8 cellular contexts compared by ENCODE assay signal in the genomic region with DNA sequence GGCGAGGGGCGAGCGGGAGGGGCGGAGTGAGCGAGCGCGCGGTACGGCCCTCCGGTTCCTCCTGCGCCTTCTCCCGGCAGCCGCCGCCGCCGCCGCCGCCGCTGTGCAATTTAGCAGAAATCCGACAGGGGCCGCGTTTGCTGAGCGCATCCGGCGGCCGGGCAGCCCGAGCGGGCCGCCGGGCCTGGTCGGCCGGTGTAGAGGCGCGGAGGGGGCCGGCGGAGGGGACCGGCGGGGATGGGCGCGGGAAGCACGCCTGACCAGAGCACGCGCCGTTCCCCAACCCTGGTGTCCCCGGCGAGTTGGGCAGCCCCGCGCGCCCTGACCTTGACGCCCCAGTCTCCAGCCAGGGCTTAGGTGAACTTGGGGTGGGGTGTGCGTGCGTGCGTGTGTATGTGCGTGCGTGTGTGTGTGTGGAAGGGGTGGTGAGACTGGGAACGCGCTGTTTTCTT.
DNase-seq lines count a peak whose midpoint lies in the region; ATAC-seq and TF ChIP-seq lines count a peak whose summit lies in the region.

No MANE protein-coding gene starts in this region.

- H3K36me3 ChIP-seq in adrenal gland (replicated peaks in 1 of 2) (no peaks in the 10 kb centered on the region), psoas muscle (ENCODE audit: insufficient read depth in 1 of 2, low read depth in 1 of 2) (no peaks in the 10 kb centered on the region)

- H3K27me3 Mint-ChIP-seq in activated CD4-positive, alpha-beta T cell treated with anti-CD3 and anti-CD28 coated beads for 36 hours, result peaks cover 63% of the 10 kb centered on the region

- intact Hi-C loops in activated CD4-positive, alpha-beta T cell treated with anti-CD3 and anti-CD28 coated beads for 36 hours (cut with DNase I, micrococcal nuclease), result loop anchor here (1.0 to 10.0 kb wide), 7 partner anchors 147 to 1125 kb away; a partner anchor contains a TSS
- intact Hi-C loops in adrenal gland (cut with DNase I) (loop anchor here in 1 of 2 donors (10.0 kb wide), 1 partner anchor 177 kb away; no protein-coding TSS in a partner anchor), right cardiac atrium (cut with DNase I) (loop anchor here in 3 of 4 donors (5.0 to 10.0 kb wide), 3 partner anchors 180 to 425 kb away; no protein-coding TSS in a partner anchor), psoas muscle (cut with DNase I) (loop anchor here in 1 of 2 donors (10.0 kb wide), 1 partner anchor 177 kb away; no protein-coding TSS in a partner anchor)

- TF ChIP-seq POLR2A in adrenal gland (IDR thresholded peaks at IDR 0.05), result peak in 1 of 2 donors; percentile 34

- TF ChIP-seq CTCF in adrenal gland (IDR thresholded peaks at IDR 0.05) (peak in 5 of 6 experiments; percentile 20 to 82 (median 71)), psoas muscle (IDR thresholded peaks at IDR 0.05) (peak; percentile 57)

- H3K27me3 ChIP-seq in adrenal gland (peaks cover 3% of the 10 kb centered on the region), right cardiac atrium (ENCODE audit: control insufficient read depth, insufficient read depth) (no peaks in the 10 kb centered on the region), psoas muscle (ENCODE audit: insufficient read depth in 3 of 3, low read length in 2 of 3) (peaks cover 0 to 95% (median 25%) of the 10 kb centered on the region in 3 donors)

- CTCF ChIA-PET in activated CD4-positive, alpha-beta T cell treated with anti-CD3 and anti-CD28 coated beads for 36 hours (lab: Charles Lee), result no interaction called here

- H3K9me3 ChIP-seq in adrenal gland (replicated peaks in 1 of 3) (no peaks in the 10 kb centered on the region), right cardiac atrium (ENCODE audit: control insufficient read depth, low read length) (no peaks in the 10 kb centered on the region), psoas muscle (no peaks in the 10 kb centered on the region)

- H3K4me1 Mint-ChIP-seq in activated CD4-positive, alpha-beta T cell treated with anti-CD3 and anti-CD28 coated beads for 36 hours, result peaks cover 27% of the 10 kb centered on the region

- POLR2A ChIA-PET in activated CD4-positive, alpha-beta T cell treated with anti-CD3 and anti-CD28 coated beads for 36 hours (lab: Charles Lee), result no interaction called here

- no peaks in the 10 kb centered on the region for H3K9me3 Mint-ChIP-seq in activated CD4-positive, alpha-beta T cell treated with anti-CD3 and anti-CD28 coated beads for 36 hours (ENCODE audit: low read depth)

- H3K4me1 ChIP-seq in adrenal gland (replicated peaks in 1 of 2), result peaks cover 14 to 24% of the 10 kb centered on the region in 2 donors
- no peaks in the 10 kb centered on the region for H3K4me1 ChIP-seq in right cardiac atrium (ENCODE audit: control insufficient read depth, insufficient read depth, low read length)
- peaks cover 17% of the 10 kb centered on the region for H3K4me1 ChIP-seq in psoas muscle

- H3K4me3 ChIP-seq in adrenal gland (peak overlapping the region; percentile 22 to 77 (median 42)), right cardiac atrium (ENCODE audit: low read length) (peak overlapping the region; percentile 57), psoas muscle (peak overlapping the region; percentile 67)

- no peak overlapping the region for H3K27ac Mint-ChIP-seq in activated CD4-positive, alpha-beta T cell treated with anti-CD3 and anti-CD28 coated beads for 36 hours

- peak; percentile 82 for ATAC-seq in activated CD4-positive, alpha-beta T cell treated with anti-CD3 and anti-CD28 coated beads for 36 hours
- ATAC-seq in HG02759 (IDR thresholded peaks at IDR 0.05; ENCODE audit: unreplicated experiment) (peak; percentile 80), right cardiac atrium (peak; percentile 73 to 84), psoas muscle (peak; percentile 68 to 80 (median 78))

- WGBS in adrenal gland, 4 donors, result 1 to 5% (median 1%) methylated on average over 7 to 57 of the region's 57 CpGs
- WGBS in right cardiac atrium, result under 1% methylated on average over 57 of the region's 57 CpGs
- WGBS in psoas muscle, 3 donors, result 0 to 1% (median 0%) methylated on average over 16 to 57 of the region's 57 CpGs

- H3K27ac ChIP-seq in adrenal gland, result peak overlapping the region in 4 of 5 donors; percentile 51 to 86 (median 64)
- H3K27ac ChIP-seq in right cardiac atrium (ENCODE audit: low read length), result peak overlapping the region; percentile 1
- H3K27ac ChIP-seq in psoas muscle, result no peak overlapping the region

- peak; percentile 83 for DNase-seq in activated CD4-positive, alpha-beta T cell treated with anti-CD3 and anti-CD28 coated beads for 36 hours
- no peak for DNase-seq in activated CD4-positive, alpha-beta T cell treated with anti-CD3 and anti-CD28 coated beads for 4 hours
- peak; percentile 6 for DNase-seq in NCI-H774 (lab: John Stamatoyannopoulos, UW)
- peak; percentile 64 to 75 (median 70) for DNase-seq in adrenal gland
- peak; percentile 61 to 86 (median 84) for DNase-seq in right cardiac atrium
- DNase-seq in psoas muscle, result peak; percentile 56 to 72
- no peak for DNase-seq in DMS53 treated with DMSO at 0.1 percent for 48 hours (lab: John Stamatoyannopoulos, UW; ENCODE audit: unreplicated experiment)

- peak overlapping the region; percentile 73 for H3K4me3 Mint-ChIP-seq in activated CD4-positive, alpha-beta T cell treated with anti-CD3 and anti-CD28 coated beads for 36 hours

- no peaks in the 10 kb centered on the region for H3K36me3 Mint-ChIP-seq in activated CD4-positive, alpha-beta T cell treated with anti-CD3 and anti-CD28 coated beads for 36 hours (ENCODE audit: low read depth)

Comparison
In these comparisons a context has a peak if more than half of its experiments do, and no peak if none do; other contexts are left out.
1. DNase-seq: peak in activated CD4-positive, alpha-beta T cell treated with anti-CD3 and anti-CD28 coated beads for 36 hours (single experiment), NCI-H774 (single experiment), adrenal gland (7 of 7), right cardiac atrium (3 of 3) and psoas muscle (2 of 2); none in activated CD4-positive, alpha-beta T cell treated with anti-CD3 and anti-CD28 coated beads for 4 hours (0 of 2) and DMS53 treated with DMSO at 0.1 percent for 48 hours (single experiment).
2. Peak in every context shown above with its lines, with median percentiles within 50 percentile points of each other: ATAC-seq and H3K4me3 ChIP-seq.